ENCODE assay signal across 1 cellular context in the genomic region with DNA sequence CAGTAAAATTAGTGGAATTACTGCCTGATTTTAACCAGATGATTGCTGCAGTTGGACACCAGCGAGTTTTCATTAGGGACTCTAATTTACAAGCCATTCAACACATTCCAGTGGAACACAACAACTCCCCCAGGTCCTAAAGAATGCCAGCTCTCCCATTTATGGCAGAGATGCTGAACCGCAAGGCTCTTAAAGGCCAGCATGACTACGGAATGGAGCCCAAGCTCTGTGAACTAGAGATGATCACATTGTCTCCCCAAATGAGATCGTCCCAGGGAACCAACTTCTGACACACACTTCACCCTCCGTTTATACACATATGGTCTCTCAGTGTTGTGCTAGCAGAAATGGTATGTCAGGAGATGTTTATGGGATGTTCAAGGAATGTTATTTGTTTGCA.
TF ChIP-seq lines count a peak whose summit lies in the region.

No MANE protein-coding gene starts in this region.

TF ChIP-seq in K562, 482 proteins besides CTCF, POLR2A, EP300 and RAD21 (continued from another document):
- TF ChIP-seq, protein P1, sequence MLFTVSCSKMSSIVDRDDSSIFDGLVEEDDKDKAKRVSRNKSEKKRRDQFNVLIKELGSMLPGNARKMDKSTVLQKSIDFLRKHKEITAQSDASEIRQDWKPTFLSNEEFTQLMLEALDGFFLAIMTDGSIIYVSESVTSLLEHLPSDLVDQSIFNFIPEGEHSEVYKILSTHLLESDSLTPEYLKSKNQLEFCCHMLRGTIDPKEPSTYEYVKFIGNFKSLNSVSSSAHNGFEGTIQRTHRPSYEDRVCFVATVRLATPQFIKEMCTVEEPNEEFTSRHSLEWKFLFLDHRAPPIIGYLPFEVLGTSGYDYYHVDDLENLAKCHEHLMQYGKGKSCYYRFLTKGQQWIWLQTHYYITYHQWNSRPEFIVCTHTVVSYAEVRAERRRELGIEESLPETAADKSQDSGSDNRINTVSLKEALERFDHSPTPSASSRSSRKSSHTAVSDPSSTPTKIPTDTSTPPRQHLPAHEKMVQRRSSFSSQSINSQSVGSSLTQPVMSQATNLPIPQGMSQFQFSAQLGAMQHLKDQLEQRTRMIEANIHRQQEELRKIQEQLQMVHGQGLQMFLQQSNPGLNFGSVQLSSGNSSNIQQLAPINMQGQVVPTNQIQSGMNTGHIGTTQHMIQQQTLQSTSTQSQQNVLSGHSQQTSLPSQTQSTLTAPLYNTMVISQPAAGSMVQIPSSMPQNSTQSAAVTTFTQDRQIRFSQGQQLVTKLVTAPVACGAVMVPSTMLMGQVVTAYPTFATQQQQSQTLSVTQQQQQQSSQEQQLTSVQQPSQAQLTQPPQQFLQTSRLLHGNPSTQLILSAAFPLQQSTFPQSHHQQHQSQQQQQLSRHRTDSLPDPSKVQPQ (CRISPR knock-in tag; IDR thresholded peaks at IDR 0.05; ENCODE audit: borderline replicate concordance): no peak
